ENCODE assay signal across 16 cellular contexts in genomic region chr6:41503435-41503768, GRCh38. TPM values are rescaled to one million over a fixed set of nuclear protein-coding genes. Genes with fewer than 3 reads are reported as not detected.
DNase-seq lines count a peak whose midpoint lies in the region; ATAC-seq, FAIRE-seq and TF ChIP-seq lines count a peak whose summit lies in the region.
"Had no signal": no experiment of that assay in that cellular context is flagged by ENCODE, and none has a peak within 500 bp of the region (broad histone marks: within the 10 kb centered on the region; RNA-seq: fewer than 3 reads in every experiment).

No MANE protein-coding gene starts in this region.

- peak overlapping the region; percentile 81 for H3K27ac Mint-ChIP-seq in osteocyte (ENCODE audit: unreplicated experiment)
- no peak overlapping the region for H3K27ac Mint-ChIP-seq in activated T-helper 2 cell treated with anti-CD3 and anti-CD28 coated beads, Interferon-gamma antibody, Interleukin-2, Interleukin-4, amounts not matched to agents 10 μg/mL and 5 μg/mL and 100 μg/mL, durations not matched to agents 14 hours and 24 hours and 36 hours

- FAIRE-seq in endothelial cell of umbilical vein (lab: Jason Lieb, UNC) = no peak

- no peak for DNase-seq in PC-3
- peak; percentile 17 for DNase-seq in endothelial cell of umbilical vein (ENCODE audit: low read depth, low spot score)
- DNase-seq in osteocyte (ENCODE audit: extremely low spot score, unreplicated experiment) = no peak
- no peak for DNase-seq in activated T-helper 2 cell treated with anti-CD3 and anti-CD28 coated beads, Interferon-gamma antibody, Interleukin-2, Interleukin-4, amounts not matched to agents 10 μg/mL and 5 μg/mL and 100 μg/mL, durations not matched to agents 14 hours and 24 hours and 36 hours (ENCODE audit: low spot score)
- no peak for DNase-seq in DMS153 (lab: John Stamatoyannopoulos, UW)
- DNase-seq: activated gamma-delta T cell; effector CD4-positive, alpha-beta T cell; mucosa of descending colon; NCI-H446; stimulated activated naive CD4-positive, alpha-beta T cell had no signal

- H3K27ac ChIP-seq in BLaER1 treated with 17β-estradiol and CSF1 and Interleukin-3, amounts not matched to agents 10 nM and 100 nM = no peak overlapping the region
- H3K27ac ChIP-seq in PC-3 (ENCODE audit: low read length) = no peak overlapping the region
- no peak overlapping the region for H3K27ac ChIP-seq in endothelial cell of umbilical vein (ENCODE audit: insufficient read depth, low read depth, low read length)
- H3K27ac ChIP-seq: C4-2B, RWPE1 had no signal

- peaks cover 18 to 42% (median 37%) of the 10 kb centered on the region in 10 experiments; a peak in 19 of 20 replicates for H3K4me1 ChIP-seq in BLaER1 treated with 17β-estradiol and CSF1 and Interleukin-3, amounts not matched to agents 10 nM and 100 nM
- H3K4me1 ChIP-seq in PC-3 (ENCODE audit: insufficient read depth, low read length) (peaks cover 14% of the 10 kb centered on the region), endothelial cell of umbilical vein (ENCODE audit: control insufficient read depth, extremely low read depth, insufficient read depth, low read length) (peaks cover 12% of the 10 kb centered on the region)

- peak overlapping the region; percentile 63 for H3K4me3 Mint-ChIP-seq in osteocyte (ENCODE audit: unreplicated experiment)
- H3K4me3 Mint-ChIP-seq in activated T-helper 2 cell treated with anti-CD3 and anti-CD28 coated beads, Interferon-gamma antibody, Interleukin-2, Interleukin-4, amounts not matched to agents 10 μg/mL and 5 μg/mL and 100 μg/mL, durations not matched to agents 14 hours and 24 hours and 36 hours (ENCODE audit: low read depth) = no peak overlapping the region

- H3K4me3 ChIP-seq in BLaER1 treated with 17β-estradiol and CSF1 and Interleukin-3, amounts not matched to agents 10 nM and 100 nM = no peak overlapping the region
- peak overlapping the region; percentile 71; the same call in 1 of the 2 replicates for H3K4me3 ChIP-seq in PC-3 (ENCODE audit: low read length)
- H3K4me3 ChIP-seq in endothelial cell of umbilical vein (replicated peaks in 1 of 3; ENCODE audit: insufficient read depth in 1 of 3, low read depth in 1 of 3, low read length in 3 of 3) = peak overlapping the region in 1 of 3 experiments; percentile 18
- H3K4me3 ChIP-seq: HAP-1, mucosa of descending colon had no signal

- no peaks in the 10 kb centered on the region for H3K9me3 ChIP-seq in BLaER1 treated with 17β-estradiol and CSF1 and Interleukin-3, amounts not matched to agents 10 nM and 100 nM (replicated peaks in 1 of 11)
- H3K9me3 ChIP-seq in PC-3 (ENCODE audit: low read length) (no peaks in the 10 kb centered on the region), endothelial cell of umbilical vein (replicated peaks; ENCODE audit: control insufficient read depth, insufficient read depth, low read length) (no peaks in the 10 kb centered on the region)
- H3K9me3 ChIP-seq: HAP-1, mucosa of descending colon had no signal

- no peak overlapping the region; a peak in 1 of 22 replicates for H3K9ac ChIP-seq in BLaER1 treated with 17β-estradiol and CSF1 and Interleukin-3, amounts not matched to agents 10 nM and 100 nM
- no peak overlapping the region for H3K9ac ChIP-seq in PC-3 (ENCODE audit: low read length)
- H3K9ac ChIP-seq in endothelial cell of umbilical vein (replicated peaks; ENCODE audit: extremely low read depth, insufficient read depth, low read length) = no peak overlapping the region

- H3K36me3 ChIP-seq in BLaER1 treated with 17β-estradiol and CSF1 and Interleukin-3, amounts not matched to agents 10 nM and 100 nM = no peaks in the 10 kb centered on the region
- no peaks in the 10 kb centered on the region for H3K36me3 ChIP-seq in PC-3 (ENCODE audit: low read depth, low read length)
- H3K36me3 ChIP-seq in endothelial cell of umbilical vein (ENCODE audit: control insufficient read depth in 2 of 2, extremely low read depth in 1 of 2, insufficient read depth in 2 of 2, low read length in 2 of 2) = no peaks in the 10 kb centered on the region
- H3K36me3 ChIP-seq: HAP-1 had no signal

- H2AFZ ChIP-seq in PC-3 (ENCODE audit: low read length) (no peak overlapping the region), endothelial cell of umbilical vein (ENCODE audit: low read depth, low read length) (no peak overlapping the region)

- dilution Hi-C loops in endothelial cell of umbilical vein (cut with MboI; ENCODE audit: extremely low pct_ligation_motif_present, low sequenced_read_pairs) = no loop called here

- TF ChIP-seq CTCF in PC-3 (conservative IDR thresholded peaks at IDR 0.05; ENCODE audit: low read depth, low read length) = no peak
- TF ChIP-seq CTCF in endothelial cell of umbilical vein (IDR thresholded peaks at IDR 0.05; ENCODE audit: extremely low read depth in 1 of 2, insufficient read depth in 1 of 2, low read depth in 1 of 2, low read length in 2 of 2) = no peak
- TF ChIP-seq CTCF in osteocyte (IDR thresholded peaks at IDR 0.05) = no peak

- no peaks in the 10 kb centered on the region for H3K9me1 ChIP-seq in endothelial cell of umbilical vein (replicated peaks; ENCODE audit: control insufficient read depth, extremely low read depth, insufficient read depth, low read length)

- H3K4me2 ChIP-seq in BLaER1 treated with 17β-estradiol and CSF1 and Interleukin-3, amounts not matched to agents 10 nM and 100 nM = peak overlapping the region in 10 of 11 experiments; percentile 88 to 97 (median 93); a peak in 17 of 22 replicates
- H3K4me2 ChIP-seq in PC-3 (ENCODE audit: low read length) (peak overlapping the region; percentile 86), endothelial cell of umbilical vein (ENCODE audit: insufficient read depth, low read length) (no peak overlapping the region)

- peaks cover 5% of the 10 kb centered on the region for H3K27me3 Mint-ChIP-seq in osteocyte (ENCODE audit: unreplicated experiment)
- H3K27me3 Mint-ChIP-seq in activated T-helper 2 cell treated with anti-CD3 and anti-CD28 coated beads, Interferon-gamma antibody, Interleukin-2, Interleukin-4, amounts not matched to agents 10 μg/mL and 5 μg/mL and 100 μg/mL, durations not matched to agents 14 hours and 24 hours and 36 hours (ENCODE audit: low read depth) = peaks cover 61% of the 10 kb centered on the region

- CTCF ChIA-PET in PC-3 (lab: Charles Lee) (no interaction called here), endothelial cell of umbilical vein (lab: Charles Lee) (no interaction called here)

- intact Hi-C loops in PC-3 (cut with micrococcal nuclease) = no loop called here
- intact Hi-C loops in endothelial cell of umbilical vein (cut with micrococcal nuclease) = no loop called here
- intact Hi-C loops in activated T-helper 2 cell treated with anti-CD3 and anti-CD28 coated beads, Interferon-gamma antibody, Interleukin-2, Interleukin-4, amounts not matched to agents 10 μg/mL and 5 μg/mL and 100 μg/mL, durations not matched to agents 14 hours and 24 hours and 36 hours (cut with micrococcal nuclease) = loop anchor here (5.0 kb wide), 1 partner anchor 136 kb away; no protein-coding TSS in a partner anchor

- no peaks in the 10 kb centered on the region for H3K9me2 ChIP-seq in PC-3 (replicated peaks; ENCODE audit: low read length)

- peaks cover 0 to 11% (median 0%) of the 10 kb centered on the region in 11 experiments; a peak in 5 of 22 replicates for H4K20me1 ChIP-seq in BLaER1 treated with 17β-estradiol and CSF1 and Interleukin-3, amounts not matched to agents 10 nM and 100 nM
- no peaks in the 10 kb centered on the region for H4K20me1 ChIP-seq in PC-3 (ENCODE audit: low read length)
- H4K20me1 ChIP-seq in endothelial cell of umbilical vein (replicated peaks; ENCODE audit: control insufficient read depth, extremely low read depth, insufficient read depth, low read length) = no peaks in the 10 kb centered on the region

- no peak for TF ChIP-seq POLR2A in endothelial cell of umbilical vein (IDR thresholded peaks at IDR 0.05; ENCODE audit: low read depth, low read length)

- peaks cover 32% of the 10 kb centered on the region for H3K4me1 Mint-ChIP-seq in osteocyte (ENCODE audit: unreplicated experiment)
- peaks cover 2% of the 10 kb centered on the region for H3K4me1 Mint-ChIP-seq in activated T-helper 2 cell treated with anti-CD3 and anti-CD28 coated beads, Interferon-gamma antibody, Interleukin-2, Interleukin-4, amounts not matched to agents 10 μg/mL and 5 μg/mL and 100 μg/mL, durations not matched to agents 14 hours and 24 hours and 36 hours (ENCODE audit: low read depth)

- H3F3A ChIP-seq in PC-3 (ENCODE audit: low read length, unreplicated experiment) = no peaks in the 10 kb centered on the region

- H3K79me2 ChIP-seq in PC-3 (ENCODE audit: low read length) (no peaks in the 10 kb centered on the region), endothelial cell of umbilical vein (ENCODE audit: control insufficient read depth, insufficient read depth, low read length) (no peaks in the 10 kb centered on the region)

- no peaks in the 10 kb centered on the region for H3K36me3 Mint-ChIP-seq in osteocyte (ENCODE audit: unreplicated experiment)
- H3K36me3 Mint-ChIP-seq in activated T-helper 2 cell treated with anti-CD3 and anti-CD28 coated beads, Interferon-gamma antibody, Interleukin-2, Interleukin-4, amounts not matched to agents 10 μg/mL and 5 μg/mL and 100 μg/mL, durations not matched to agents 14 hours and 24 hours and 36 hours (ENCODE audit: low read depth) = no peaks in the 10 kb centered on the region

- BruUV-seq in PC-3 (replicated peaks; lab: Mats Ljungman, UMichigan) = no TSS peak
- BruUV-seq in endothelial cell of umbilical vein (replicated peaks; lab: Mats Ljungman, UMichigan) = no TSS peak

- no peaks in the 10 kb centered on the region for H3K9me3 Mint-ChIP-seq in osteocyte (ENCODE audit: unreplicated experiment)
- no peaks in the 10 kb centered on the region for H3K9me3 Mint-ChIP-seq in activated T-helper 2 cell treated with anti-CD3 and anti-CD28 coated beads, Interferon-gamma antibody, Interleukin-2, Interleukin-4, amounts not matched to agents 10 μg/mL and 5 μg/mL and 100 μg/mL, durations not matched to agents 14 hours and 24 hours and 36 hours

- no peak for ATAC-seq in PC-3
- no peak for ATAC-seq in HG02610 (IDR thresholded peaks at IDR 0.05; ENCODE audit: unreplicated experiment)
- ATAC-seq in GM21367 (IDR thresholded peaks at IDR 0.05; ENCODE audit: unreplicated experiment) = no peak

- POLR2A ChIA-PET in PC-3 (lab: Charles Lee; ENCODE audit: unreplicated experiment) = no interaction called here
- POLR2A ChIA-PET in endothelial cell of umbilical vein (lab: Charles Lee) = no interaction called here

- H3K27me3 ChIP-seq in BLaER1 treated with 17β-estradiol and CSF1 and Interleukin-3, amounts not matched to agents 10 nM and 100 nM = peaks cover 40 to 52% (median 47%) of the 10 kb centered on the region in 11 experiments
- H3K27me3 ChIP-seq in PC-3 (ENCODE audit: low read length) (peaks cover 29% of the 10 kb centered on the region), endothelial cell of umbilical vein (ENCODE audit: control insufficient read depth in 2 of 2, insufficient read depth in 2 of 2, low read length in 2 of 2) (peaks cover 17 to 29% of the 10 kb centered on the region in 2 experiments)

RNA-seq across cellular contexts. Expression of gene FOXP4, which starts 42.8 kb away (rescaled TPM):
- total RNA-seq in PC-3 (2014; rRNA removed) (6.7 and 15.5 TPM in 2 replicates), endothelial cell of umbilical vein (23.9 and 24.4 TPM in 2 replicates), osteocyte (24.7 and 26.9 TPM in 2 replicates)
- polyA plus RNA-seq in endothelial cell of umbilical vein = 5.6 and 6.1 TPM in 2 replicates
- 5.6 and 7.2 TPM in 2 replicates for polyA plus RNA-seq in endothelial cell of umbilical vein (2011; cell fraction: cytosol; rRNA removed)
- polyA plus RNA-seq in endothelial cell of umbilical vein (2011; cell fraction: nucleus; rRNA removed) = 7.6 and 7.8 TPM in 2 replicates
- 13.1 and 16.9 TPM in 2 replicates for polyA plus RNA-seq in endothelial cell of umbilical vein (2012)
- 3.0 and 4.0 TPM in 2 replicates for polyA minus RNA-seq in endothelial cell of umbilical vein
- 9.3 TPM for polyA minus RNA-seq in endothelial cell of umbilical vein (2011; cell fraction: cytosol; rRNA and poly(A)+ RNA removed)
- polyA minus RNA-seq in endothelial cell of umbilical vein (2011; cell fraction: nucleus; rRNA and poly(A)+ RNA removed) = 2.9 and 4.7 TPM in 2 replicates
- 9.6 and 9.7 TPM in 2 replicates for total RNA-seq in activated T-helper 2 cell treated with anti-CD3 and anti-CD28 coated beads, Interferon-gamma antibody, Interleukin-2, Interleukin-4, amounts not matched to agents 10 μg/mL and 5 μg/mL and 100 μg/mL, durations not matched to agents 14 hours and 24 hours and 36 hours
